Comparison of ENCODE assay signal across 1 cellular context in the genomic region with DNA sequence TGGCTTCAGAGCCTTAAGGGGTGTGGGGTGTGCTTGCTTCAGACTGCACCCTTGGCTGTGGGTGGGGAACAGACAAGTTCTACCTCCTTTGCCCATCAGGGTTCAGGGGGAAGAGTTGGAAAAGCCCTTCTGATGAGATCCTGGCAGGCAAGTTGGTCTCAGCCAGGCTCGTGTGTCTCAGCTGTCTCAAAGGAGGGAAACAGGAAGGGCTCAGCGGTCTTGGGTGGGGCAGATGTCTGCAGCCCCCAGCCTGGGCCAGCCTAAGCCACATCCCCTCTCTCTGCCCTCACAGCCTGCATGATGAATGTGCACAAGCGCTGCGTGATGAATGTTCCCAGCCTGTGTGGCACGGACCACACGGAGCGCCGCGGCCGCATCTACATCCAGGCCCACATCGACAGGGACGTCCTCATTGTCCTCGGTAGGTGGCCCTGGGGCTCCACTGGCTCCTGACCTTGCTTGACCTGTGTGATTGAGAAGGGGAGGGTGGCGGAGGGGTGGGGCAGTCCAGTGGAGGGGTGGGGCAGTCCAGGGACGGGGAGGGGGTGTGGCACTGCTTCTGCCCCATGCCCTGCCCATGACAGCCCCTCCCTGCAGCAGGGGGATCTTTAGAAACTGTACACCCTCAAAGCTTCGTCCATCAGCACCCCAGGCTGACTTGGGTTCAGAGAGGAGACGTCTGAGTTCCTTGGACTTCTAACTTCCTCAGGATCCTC.
TF ChIP-seq lines count a peak whose summit lies in the region.

No MANE protein-coding gene starts in this region.

TF ChIP-seq in H1, 55 proteins besides CTCF, POLR2A, EP300 and RAD21:
- TF ChIP-seq EGR1 (IDR thresholded peaks at IDR 0.05; ENCODE audit: borderline replicate concordance, low read depth, low read length) (no peak), JUND (IDR thresholded peaks at IDR 0.05; ENCODE audit: low read length) (no peak), BACH1 (IDR thresholded peaks at IDR 0.05; ENCODE audit: low read length) (no peak), RNF2 (IDR thresholded peaks at IDR 0.05; ENCODE audit: borderline replicate concordance, low read depth, low read length, missing control alignments, poor library complexity, severe bottlenecking) (no peak), TBP (IDR thresholded peaks at IDR 0.05; ENCODE audit: low read depth, low read length) (no peak), SIX5 (IDR thresholded peaks at IDR 0.05; ENCODE audit: low read depth, low read length) (no peak), POLR2AphosphoS5 (IDR thresholded peaks at IDR 0.05; ENCODE audit: low read depth, low read length) (no peak), TAF7 (optimal IDR thresholded peaks at IDR 0.05; ENCODE audit: borderline replicate concordance, low read depth, low read length) (no peak), CEBPB (IDR thresholded peaks at IDR 0.05; ENCODE audit: low read depth, low read length) (no peak), SAP30 (IDR thresholded peaks at IDR 0.05; ENCODE audit: insufficient read depth, insufficient replicate concordance, low read length) (no peak)
- TF ChIP-seq, protein P1, sequence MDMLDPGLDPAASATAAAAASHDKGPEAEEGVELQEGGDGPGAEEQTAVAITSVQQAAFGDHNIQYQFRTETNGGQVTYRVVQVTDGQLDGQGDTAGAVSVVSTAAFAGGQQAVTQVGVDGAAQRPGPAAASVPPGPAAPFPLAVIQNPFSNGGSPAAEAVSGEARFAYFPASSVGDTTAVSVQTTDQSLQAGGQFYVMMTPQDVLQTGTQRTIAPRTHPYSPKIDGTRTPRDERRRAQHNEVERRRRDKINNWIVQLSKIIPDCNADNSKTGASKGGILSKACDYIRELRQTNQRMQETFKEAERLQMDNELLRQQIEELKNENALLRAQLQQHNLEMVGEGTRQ (IDR thresholded peaks at IDR 0.05; ENCODE audit: low read length) = no peak
